In the genomic region with DNA sequence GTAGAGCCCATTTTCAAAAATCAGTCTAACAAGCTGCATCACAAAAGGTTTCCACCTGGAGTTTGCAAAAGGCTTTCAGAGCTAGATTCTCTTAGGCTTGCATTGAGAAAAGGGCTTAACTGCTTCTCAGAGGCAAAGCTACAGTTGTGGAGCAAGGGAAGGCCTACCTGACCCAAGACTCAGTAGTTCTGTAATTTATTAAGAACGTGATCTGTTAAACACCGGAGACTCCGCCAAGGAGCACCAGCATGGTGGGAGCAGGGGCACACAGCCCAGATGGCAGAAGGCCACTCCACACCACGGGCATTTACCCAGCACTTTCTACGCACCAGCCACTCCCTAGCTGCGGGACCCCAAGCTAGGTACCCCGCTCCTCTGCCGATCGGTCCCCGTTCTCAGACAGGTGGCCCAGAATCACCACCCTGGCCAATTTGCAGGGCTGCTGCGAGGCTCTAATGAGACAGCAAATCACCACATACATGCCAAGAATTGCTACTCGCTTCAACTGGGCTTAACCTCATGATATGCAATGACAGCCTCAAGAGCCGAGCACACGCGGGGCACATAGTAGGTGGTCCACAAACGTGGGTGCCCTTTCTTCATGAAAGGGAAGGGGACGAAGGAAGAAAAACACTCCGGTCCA, we compare ENCODE assay signal across 8 cellular contexts. TPM values are rescaled to one million over a fixed set of nuclear protein-coding genes. Genes with fewer than 3 reads are reported as not detected.
A peak's percentile ranks its signal among the peaks of the same experiment; 100 is the strongest.
DNase-seq lines count a peak whose midpoint lies in the region; ATAC-seq and TF ChIP-seq lines count a peak whose summit lies in the region.

No MANE protein-coding gene starts in this region.

- DNase-seq in activated CD4-positive, alpha-beta T cell treated with anti-CD3 and anti-CD28 coated beads, Interleukin-2, amount 10 ng/mL, durations not matched to agents 7 days and 5 days = no peak
- DNase-seq in activated CD4-positive, alpha-beta T cell treated with anti-CD3 and anti-CD28 coated beads, Interleukin-2, amount 50 U/mL, for 4 hours = no peak
- DNase-seq in activated B cell treated with CpG ODN at 0.5 μM for 24 hours = no peak
- DNase-seq in foreskin keratinocyte = peak in 1 of 2 donors; percentile 23
- peak; percentile 34 for DNase-seq in putamen (ENCODE audit: low spot score)
- no peak for DNase-seq in occipital lobe (lab: John Stamatoyannopoulos, UW)
- DNase-seq in NCI-H2029 (lab: John Stamatoyannopoulos, UW) = no peak

- peaks cover 48% of the 10 kb centered on the region for H3K4me1 Mint-ChIP-seq in activated CD4-positive, alpha-beta T cell treated with anti-CD3 and anti-CD28 coated beads, Interleukin-2, amount 10 ng/mL, durations not matched to agents 7 days and 5 days
- peaks cover 40% of the 10 kb centered on the region for H3K4me1 Mint-ChIP-seq in activated B cell treated with CpG ODN at 0.5 μM for 24 hours

- peak overlapping the region; percentile 83 for H3K4me3 Mint-ChIP-seq in activated CD4-positive, alpha-beta T cell treated with anti-CD3 and anti-CD28 coated beads, Interleukin-2, amount 10 ng/mL, durations not matched to agents 7 days and 5 days
- H3K4me3 Mint-ChIP-seq in activated B cell treated with CpG ODN at 0.5 μM for 24 hours = peak overlapping the region; percentile 91

- no peaks in the 10 kb centered on the region for H3K27me3 Mint-ChIP-seq in activated CD4-positive, alpha-beta T cell treated with anti-CD3 and anti-CD28 coated beads, Interleukin-2, amount 10 ng/mL, durations not matched to agents 7 days and 5 days
- no peaks in the 10 kb centered on the region for H3K27me3 Mint-ChIP-seq in activated B cell treated with CpG ODN at 0.5 μM for 24 hours

- no peaks in the 10 kb centered on the region for H3K27me3 ChIP-seq in foreskin keratinocyte

- no peaks in the 10 kb centered on the region for H3K36me3 Mint-ChIP-seq in activated CD4-positive, alpha-beta T cell treated with anti-CD3 and anti-CD28 coated beads, Interleukin-2, amount 10 ng/mL, durations not matched to agents 7 days and 5 days (ENCODE audit: low read depth)
- peaks cover 4% of the 10 kb centered on the region for H3K36me3 Mint-ChIP-seq in activated B cell treated with CpG ODN at 0.5 μM for 24 hours (ENCODE audit: low read depth)

- H3K27ac Mint-ChIP-seq in activated CD4-positive, alpha-beta T cell treated with anti-CD3 and anti-CD28 coated beads, Interleukin-2, amount 10 ng/mL, durations not matched to agents 7 days and 5 days = peak overlapping the region; percentile 75
- peak overlapping the region; percentile 53 for H3K27ac Mint-ChIP-seq in activated B cell treated with CpG ODN at 0.5 μM for 24 hours

- POLR2A ChIA-PET in activated CD4-positive, alpha-beta T cell treated with anti-CD3 and anti-CD28 coated beads, Interleukin-2, amount 10 ng/mL, durations not matched to agents 7 days and 5 days (lab: Charles Lee) = no interaction called here
- POLR2A ChIA-PET in activated B cell treated with CpG ODN at 0.5 μM for 24 hours (lab: Charles Lee) = interaction anchor here (1.0 to 3.1 kb wide), 4 partner anchors 8 to 93 kb away, joined by 3 to 24 read pairs (median 6); partner anchors contain the start of genes GON7, LYSET, MOAP1 and UBR7

- intact Hi-C loops in activated B cell treated with CpG ODN at 0.5 μM for 24 hours (cut with micrococcal nuclease) = loop anchor here (2.0 to 5.0 kb wide), 3 partner anchors 47 to 778 kb away; no protein-coding TSS in a partner anchor

- peaks cover 6% of the 10 kb centered on the region for H3K4me1 ChIP-seq in foreskin keratinocyte

- CTCF ChIA-PET in activated CD4-positive, alpha-beta T cell treated with anti-CD3 and anti-CD28 coated beads, Interleukin-2, amount 10 ng/mL, durations not matched to agents 7 days and 5 days (lab: Charles Lee) = interaction anchor here (1.1 to 5.7 kb wide), 14 partner anchors 12 to 162 kb away, joined by 3 to 68 read pairs (median 4); partner anchors contain the start of genes LYSET and MOAP1
- CTCF ChIA-PET in activated B cell treated with CpG ODN at 0.5 μM for 24 hours (lab: Charles Lee) = interaction anchor here (0.9 to 3.9 kb wide), 24 partner anchors 10 to 821 kb away, joined by 3 to 37 read pairs (median 6); partner anchors contain the start of gene UBR7

- peak overlapping the region; percentile 65 for H3K27ac ChIP-seq in foreskin keratinocyte

- no peaks in the 10 kb centered on the region for H3K9me3 Mint-ChIP-seq in activated CD4-positive, alpha-beta T cell treated with anti-CD3 and anti-CD28 coated beads, Interleukin-2, amount 10 ng/mL, durations not matched to agents 7 days and 5 days
- no peaks in the 10 kb centered on the region for H3K9me3 Mint-ChIP-seq in activated B cell treated with CpG ODN at 0.5 μM for 24 hours

- TF ChIP-seq CTCF in activated B cell treated with CpG ODN at 0.5 μM for 24 hours (IDR thresholded peaks at IDR 0.05) = no peak
- no peak for TF ChIP-seq CTCF in foreskin keratinocyte (conservative IDR thresholded peaks at IDR 0.05)

- ATAC-seq in activated B cell treated with CpG ODN at 0.5 μM for 24 hours (ENCODE audit: low read depth) (no peak), foreskin keratinocyte (no peak), HG03280 (IDR thresholded peaks at IDR 0.05; ENCODE audit: unreplicated experiment) (no peak)

RNA-seq across cellular contexts. Expression of gene ITPK1, which starts 1.5 kb away (rescaled TPM):
- total RNA-seq in activated CD4-positive, alpha-beta T cell treated with anti-CD3 and anti-CD28 coated beads, Interleukin-2, amount 10 ng/mL, durations not matched to agents 7 days and 5 days = 10 to 100 TPM; 63.7 to 71.0 TPM
- total RNA-seq in activated B cell treated with CpG ODN at 0.5 μM for 24 hours (43.0 and 50.4 TPM in 2 replicates), foreskin keratinocyte (77.9 and 94.3 TPM in 2 replicates), occipital lobe (24.3 TPM)
- 55.4 and 75.3 TPM in 2 replicates for polyA plus RNA-seq in foreskin keratinocyte
